Comparison of ENCODE assay signal across 8 cellular contexts in genomic region chr4:98288671-98289070, GRCh38. TPM values are rescaled to one million over a fixed set of nuclear protein-coding genes. Genes with fewer than 3 reads are reported as not detected.
DNase-seq lines count a peak whose midpoint lies in the region; ATAC-seq and TF ChIP-seq lines count a peak whose summit lies in the region.
"Not testable (repeated sequence)": the region's sequence is repeated elsewhere in the genome, so short reads cannot be mapped to it uniquely, and the experiment has no call there.

No MANE protein-coding gene starts in this region.

- peak overlapping the region; percentile 52 for H3K4me3 Mint-ChIP-seq in CD8-positive, alpha-beta T cell
- H3K4me3 Mint-ChIP-seq in activated CD8-positive, alpha-beta T cell treated with anti-CD3 and anti-CD28 coated beads, Interleukin-2, amount 10 ng/mL, durations not matched to agents 7 days and 5 days, result not testable (repeated sequence)
- H3K4me3 Mint-ChIP-seq in activated naive CD8-positive, alpha-beta T cell treated with anti-CD3 and anti-CD28 coated beads, Interleukin-2, amount 10 ng/mL, durations not matched to agents 7 days and 5 days, result peak overlapping the region; percentile 70

- peak overlapping the region; percentile 49 for H3K4me2 ChIP-seq in SU-DHL-6 (ENCODE audit: low read depth, low read length, poor library complexity, severe bottlenecking)

- H3K36me3 ChIP-seq in CD8-positive, alpha-beta T cell (ENCODE audit: insufficient read depth, low read length); SU-DHL-6 (ENCODE audit: low read length); spleen: not testable (repeated sequence)

- not testable (repeated sequence) for H2AFZ ChIP-seq in SU-DHL-6 (ENCODE audit: low read depth, low read length, severe bottlenecking)

- peaks cover 60% of the 10 kb centered on the region for H3K4me1 Mint-ChIP-seq in CD8-positive, alpha-beta T cell (ENCODE audit: low read depth)
- peaks cover 31% of the 10 kb centered on the region for H3K4me1 Mint-ChIP-seq in activated CD8-positive, alpha-beta T cell treated with anti-CD3 and anti-CD28 coated beads, Interleukin-2, amount 10 ng/mL, durations not matched to agents 7 days and 5 days (ENCODE audit: low read depth)
- peaks cover 31% of the 10 kb centered on the region for H3K4me1 Mint-ChIP-seq in activated naive CD8-positive, alpha-beta T cell treated with anti-CD3 and anti-CD28 coated beads, Interleukin-2, amount 10 ng/mL, durations not matched to agents 7 days and 5 days

- not testable (repeated sequence) for H3K4me1 ChIP-seq in CD8-positive, alpha-beta T cell (ENCODE audit: insufficient read depth, low read length)
- peaks cover 13 to 66% (median 26%) of the 10 kb centered on the region in 6 donors for H3K4me1 ChIP-seq in spleen

- not testable (repeated sequence) for H3K27me3 ChIP-seq in CD8-positive, alpha-beta T cell (ENCODE audit: insufficient read depth, low read length); SU-DHL-6 (ENCODE audit: low read length); spleen (replicated peaks in 1 of 7)

- intact Hi-C loops in CD8-positive, alpha-beta T cell (cut with DNase I, micrococcal nuclease); spleen (cut with DNase I; ENCODE audit: low total_unique reads): not testable (repeated sequence)

- H3K27me3 Mint-ChIP-seq in CD8-positive, alpha-beta T cell (ENCODE audit: low read depth); activated CD8-positive, alpha-beta T cell treated with anti-CD3 and anti-CD28 coated beads, Interleukin-2, amount 10 ng/mL, durations not matched to agents 7 days and 5 days (ENCODE audit: low read depth); activated naive CD8-positive, alpha-beta T cell treated with anti-CD3 and anti-CD28 coated beads, Interleukin-2, amount 10 ng/mL, durations not matched to agents 7 days and 5 days: not testable (repeated sequence)

- TF ChIP-seq POLR2A in spleen (IDR thresholded peaks at IDR 0.05), result not testable (repeated sequence)

- H3K9me2 ChIP-seq in SU-DHL-6 (replicated peaks; ENCODE audit: insufficient read depth, low read length), result not testable (repeated sequence)

- H3K36me3 Mint-ChIP-seq in CD8-positive, alpha-beta T cell, result not testable (repeated sequence)
- H3K36me3 Mint-ChIP-seq in activated CD8-positive, alpha-beta T cell treated with anti-CD3 and anti-CD28 coated beads, Interleukin-2, amount 10 ng/mL, durations not matched to agents 7 days and 5 days (ENCODE audit: low read depth), result peaks cover 14% of the 10 kb centered on the region
- H3K36me3 Mint-ChIP-seq in activated naive CD8-positive, alpha-beta T cell treated with anti-CD3 and anti-CD28 coated beads, Interleukin-2, amount 10 ng/mL, durations not matched to agents 7 days and 5 days, result peaks cover 16% of the 10 kb centered on the region

- ATAC-seq in CD8-positive, alpha-beta T cell; activated naive CD8-positive, alpha-beta T cell treated with anti-CD3 and anti-CD28 coated beads, Interleukin-2, amount 10 ng/mL, durations not matched to agents 7 days and 5 days (ENCODE audit: low read depth): not testable (repeated sequence)
- peak; percentile 55 for ATAC-seq in GM18909 (IDR thresholded peaks at IDR 0.05; ENCODE audit: poor library complexity, unreplicated experiment)
- ATAC-seq in HG02759 (IDR thresholded peaks at IDR 0.05; ENCODE audit: unreplicated experiment), result peak; percentile 53
- peak; percentile 41 for ATAC-seq in HG03460 (IDR thresholded peaks at IDR 0.05; ENCODE audit: unreplicated experiment)
- ATAC-seq in activated CD8-positive, alpha-beta T cell treated with anti-CD3 and anti-CD28 coated beads, Interleukin-2, amount 10 ng/mL, durations not matched to agents 7 days and 5 days, result peak; percentile 15

- POLR2A ChIA-PET in CD8-positive, alpha-beta T cell (lab: Charles Lee); activated CD8-positive, alpha-beta T cell treated with anti-CD3 and anti-CD28 coated beads, Interleukin-2, amount 10 ng/mL, durations not matched to agents 7 days and 5 days (lab: Charles Lee): not testable (repeated sequence)
- POLR2A ChIA-PET in activated naive CD8-positive, alpha-beta T cell treated with anti-CD3 and anti-CD28 coated beads, Interleukin-2, amount 10 ng/mL, durations not matched to agents 7 days and 5 days (lab: Charles Lee), result interaction anchor here (1.5 kb wide), 1 partner anchor 28 kb away, joined by 10 read pairs; the partner anchor contains the start of gene RAP1GDS1

- H3K9ac ChIP-seq in SU-DHL-6 (ENCODE audit: low read length), result not testable (repeated sequence)

- 41 to 55% (median 52%) methylated on average over 3 of the region's 3 CpGs for WGBS in spleen, 5 donors

- TF ChIP-seq CTCF in CD8-positive, alpha-beta T cell (IDR thresholded peaks at IDR 0.05); SU-DHL-6 (IDR thresholded peaks at IDR 0.05; ENCODE audit: insufficient read depth, low read length, poor library complexity, severe bottlenecking); spleen (IDR thresholded peaks at IDR 0.05 in 8 of 11, conservative IDR thresholded peaks at IDR 0.05 in 3 of 11): not testable (repeated sequence)

- H3F3A ChIP-seq in SU-DHL-6 (ENCODE audit: insufficient read depth), result not testable (repeated sequence)

- peak overlapping the region; percentile 66 for H3K27ac Mint-ChIP-seq in CD8-positive, alpha-beta T cell
- peak overlapping the region; percentile 48 for H3K27ac Mint-ChIP-seq in activated CD8-positive, alpha-beta T cell treated with anti-CD3 and anti-CD28 coated beads, Interleukin-2, amount 10 ng/mL, durations not matched to agents 7 days and 5 days
- peak overlapping the region; percentile 76 for H3K27ac Mint-ChIP-seq in activated naive CD8-positive, alpha-beta T cell treated with anti-CD3 and anti-CD28 coated beads, Interleukin-2, amount 10 ng/mL, durations not matched to agents 7 days and 5 days

- CTCF ChIA-PET in CD8-positive, alpha-beta T cell (lab: Charles Lee); activated CD8-positive, alpha-beta T cell treated with anti-CD3 and anti-CD28 coated beads, Interleukin-2, amount 10 ng/mL, durations not matched to agents 7 days and 5 days (lab: Charles Lee): not testable (repeated sequence)

- H4K20me1 ChIP-seq in SU-DHL-6 (ENCODE audit: low read depth, low read length), result not testable (repeated sequence)

- not testable (repeated sequence) for H3K9me3 ChIP-seq in CD8-positive, alpha-beta T cell (ENCODE audit: low read length); SU-DHL-6 (ENCODE audit: insufficient read depth, low read length); spleen

- H3K4me3 ChIP-seq in CD8-positive, alpha-beta T cell (ENCODE audit: low read depth, low read length); SU-DHL-6 (ENCODE audit: insufficient read depth, low read length, poor library complexity, severe bottlenecking); spleen: not testable (repeated sequence)

- H3K79me2 ChIP-seq in SU-DHL-6 (ENCODE audit: insufficient read depth, low read length), result peaks cover 39% of the 10 kb centered on the region

- H3K27ac ChIP-seq in CD8-positive, alpha-beta T cell (ENCODE audit: low read depth, low read length), result not testable (repeated sequence)
- H3K27ac ChIP-seq in SU-DHL-6 (ENCODE audit: low read depth, low read length) (peak overlapping the region; percentile 47), spleen (peak overlapping the region in 7 of 8 donors; percentile 16 to 70 (median 51))

- DNase-seq in CD8-positive, alpha-beta T cell; activated CD8-positive, alpha-beta T cell treated with anti-CD3 and anti-CD28 coated beads, Interleukin-2, amount 10 ng/mL, durations not matched to agents 7 days and 5 days; activated naive CD8-positive, alpha-beta T cell treated with anti-CD3 and anti-CD28 coated beads, Interleukin-2, amount 10 ng/mL, durations not matched to agents 7 days and 5 days; spleen: not testable (repeated sequence)

- not testable (repeated sequence) for H3K9me3 Mint-ChIP-seq in CD8-positive, alpha-beta T cell; activated CD8-positive, alpha-beta T cell treated with anti-CD3 and anti-CD28 coated beads, Interleukin-2, amount 10 ng/mL, durations not matched to agents 7 days and 5 days (ENCODE audit: insufficient read depth); activated naive CD8-positive, alpha-beta T cell treated with anti-CD3 and anti-CD28 coated beads, Interleukin-2, amount 10 ng/mL, durations not matched to agents 7 days and 5 days

RNA-seq across cellular contexts. Expression of gene RAP1GDS1, which starts 27.5 kb away (rescaled TPM):
- total RNA-seq in CD8-positive, alpha-beta T cell, result 10 to 100 TPM; 15.3 to 15.6 TPM
- 10 to 100 TPM; 64.4 to 65.5 TPM for total RNA-seq in activated CD8-positive, alpha-beta T cell treated with anti-CD3 and anti-CD28 coated beads, Interleukin-2, amount 10 ng/mL, durations not matched to agents 7 days and 5 days
- total RNA-seq in activated naive CD8-positive, alpha-beta T cell treated with anti-CD3 and anti-CD28 coated beads, Interleukin-2, amount 10 ng/mL, durations not matched to agents 7 days and 5 days, result 10 to 100 TPM; 58.2 to 64.5 TPM
- 10 to 100 TPM; 42.7 to 55.1 (median 51.6) TPM for total RNA-seq in spleen
- 10 to 100 TPM; 13.5 to 19.8 (median 19.2) TPM for polyA plus RNA-seq in spleen
